In genomic region chr2:170965446-170966225, GRCh38 we compare ENCODE assay signal across 1 cellular context.
TF ChIP-seq lines count a peak whose summit lies in the region.

No MANE protein-coding gene starts in this region.

TF ChIP-seq in IMR-90, 13 proteins besides CTCF, POLR2A, EP300 and RAD21:
- TF ChIP-seq BHLHE40 (IDR thresholded peaks at IDR 0.05; ENCODE audit: low read depth, low read length): no peak
